ENCODE assay signal across 12 cellular contexts in genomic region chr22:36349726-36350125, GRCh38. TPM values are rescaled to one million over a fixed set of nuclear protein-coding genes. Genes with fewer than 3 reads are reported as not detected.
DNase-seq lines count a peak whose midpoint lies in the region; ATAC-seq, FAIRE-seq and TF ChIP-seq lines count a peak whose summit lies in the region.
"Had no signal": no experiment of that assay in that cellular context is flagged by ENCODE, and none has a peak within 500 bp of the region (broad histone marks: within the 10 kb centered on the region; RNA-seq: fewer than 3 reads in every experiment).

No MANE protein-coding gene starts in this region.

- H3K4me1 ChIP-seq in kidney (ENCODE audit: control insufficient read depth in 1 of 2, insufficient read depth in 1 of 2, low read depth in 1 of 2, low read length in 2 of 2) (peaks cover 31 to 37% of the 10 kb centered on the region in 2 donors), stomach smooth muscle (ENCODE audit: control insufficient read depth, insufficient read depth, low read length) (peaks cover 78% of the 10 kb centered on the region)

- no peak for FAIRE-seq in kidney (lab: Jason Lieb, UNC)
- FAIRE-seq: G401.6 had no signal

- peak overlapping the region; percentile 34 to 89 for H3K27ac ChIP-seq in kidney (ENCODE audit: low read depth in 2 of 2, low read length in 2 of 2)
- peak overlapping the region; percentile 77 for H3K27ac ChIP-seq in stomach smooth muscle (ENCODE audit: low read length)
- H3K27ac ChIP-seq: neural progenitor cell had no signal

- POLR2A ChIA-PET in activated CD4-positive, alpha-beta T cell treated with anti-CD3 and anti-CD28 coated beads for 36 hours (lab: Charles Lee), result no interaction called here

- H3K9me3 ChIP-seq in kidney (ENCODE audit: control insufficient read depth in 1 of 2, low read length in 2 of 2), result no peaks in the 10 kb centered on the region
- no peaks in the 10 kb centered on the region for H3K9me3 ChIP-seq in stomach smooth muscle (ENCODE audit: control insufficient read depth in 2 of 2, low read length in 2 of 2)

- H3K4me3 ChIP-seq in kidney (ENCODE audit: low read length in 2 of 2) (no peak overlapping the region), stomach smooth muscle (ENCODE audit: low read length in 2 of 2) (no peak overlapping the region)
- H3K4me3 ChIP-seq: neural progenitor cell had no signal

- H3K36me3 ChIP-seq in kidney (ENCODE audit: control insufficient read depth in 1 of 2, insufficient read depth in 2 of 2, low read length in 2 of 2) (peaks cover 9 to 19% of the 10 kb centered on the region in 2 donors), stomach smooth muscle (ENCODE audit: control insufficient read depth in 2 of 2, insufficient read depth in 2 of 2, low read length in 2 of 2) (peaks cover 6 to 18% of the 10 kb centered on the region in 2 donors)
- H3K36me3 ChIP-seq: neural progenitor cell had no signal

- no peaks in the 10 kb centered on the region for H3K9me3 Mint-ChIP-seq in activated CD4-positive, alpha-beta T cell treated with anti-CD3 and anti-CD28 coated beads for 36 hours (ENCODE audit: low read depth)
- H3K9me3 Mint-ChIP-seq in activated naive CD8-positive, alpha-beta T cell (ENCODE audit: low read depth), result no peaks in the 10 kb centered on the region
- H3K9me3 Mint-ChIP-seq: neural progenitor cell had no signal

- no peaks in the 10 kb centered on the region for H3K27me3 Mint-ChIP-seq in activated CD4-positive, alpha-beta T cell treated with anti-CD3 and anti-CD28 coated beads for 36 hours
- no peaks in the 10 kb centered on the region for H3K27me3 Mint-ChIP-seq in activated naive CD8-positive, alpha-beta T cell

- H3K27me3 ChIP-seq in stomach smooth muscle (ENCODE audit: control insufficient read depth in 1 of 2, insufficient read depth in 2 of 2, low read length in 2 of 2), result no peaks in the 10 kb centered on the region
- H3K27me3 ChIP-seq: neural progenitor cell had no signal

- H3K27ac Mint-ChIP-seq in activated CD4-positive, alpha-beta T cell treated with anti-CD3 and anti-CD28 coated beads for 36 hours, result peak overlapping the region; percentile 66
- peak overlapping the region; percentile 94 for H3K27ac Mint-ChIP-seq in activated naive CD8-positive, alpha-beta T cell

- CTCF ChIA-PET in activated CD4-positive, alpha-beta T cell treated with anti-CD3 and anti-CD28 coated beads for 36 hours (lab: Charles Lee), result interaction anchor here (1.7 kb wide), 1 partner anchor 15 kb away, joined by 5 read pairs; no protein-coding TSS in a partner anchor

- DNase-seq in activated CD4-positive, alpha-beta T cell treated with anti-CD3 and anti-CD28 coated beads for 36 hours, result no peak
- DNase-seq in activated CD4-positive, alpha-beta T cell treated with anti-CD3 and anti-CD28 coated beads, Interleukin-2, amount 50 U/mL, for 48 hours, result no peak
- DNase-seq in kidney, result no peak
- DNase-seq in SHP77 treated with DMSO at 0.1 percent for 48 hours (lab: John Stamatoyannopoulos, UW), result no peak
- DNase-seq: activated CD4-positive, CD25-positive, alpha-beta regulatory T cell treated with anti-CD3 and anti-CD28 coated beads, Interleukin-2, amount 50 U/mL, for 72 hours; NCI-H1417 treated with DMSO at 0.1 percent for 48 hours had no signal

- peak overlapping the region in 1 of 2 donors; percentile 26 for H3K9ac ChIP-seq in kidney (ENCODE audit: low read length in 2 of 2)
- no peak overlapping the region for H3K9ac ChIP-seq in stomach smooth muscle (ENCODE audit: low read length in 2 of 2)
- H3K9ac ChIP-seq: neural progenitor cell had no signal

- no peak for ATAC-seq in activated CD4-positive, alpha-beta T cell treated with anti-CD3 and anti-CD28 coated beads for 36 hours
- no peak for ATAC-seq in HG03196 (IDR thresholded peaks at IDR 0.05; ENCODE audit: unreplicated experiment)
- no peak for ATAC-seq in esophagus mucosa

- no peak overlapping the region for H3K4me3 Mint-ChIP-seq in activated CD4-positive, alpha-beta T cell treated with anti-CD3 and anti-CD28 coated beads for 36 hours
- peak overlapping the region; percentile 38 for H3K4me3 Mint-ChIP-seq in activated naive CD8-positive, alpha-beta T cell
- H3K4me3 Mint-ChIP-seq: neural progenitor cell had no signal

- no peak for TF ChIP-seq CTCF in kidney (IDR thresholded peaks at IDR 0.05; ENCODE audit: borderline replicate concordance, extremely low read depth, insufficient read depth)

- H3K4me1 Mint-ChIP-seq in activated CD4-positive, alpha-beta T cell treated with anti-CD3 and anti-CD28 coated beads for 36 hours, result peaks cover 87% of the 10 kb centered on the region
- peaks cover 88% of the 10 kb centered on the region for H3K4me1 Mint-ChIP-seq in activated naive CD8-positive, alpha-beta T cell (ENCODE audit: low read depth)

- intact Hi-C loops in activated CD4-positive, alpha-beta T cell treated with anti-CD3 and anti-CD28 coated beads for 36 hours (cut with DNase I, micrococcal nuclease), result no loop called here
- intact Hi-C loops in kidney (cut with DNase I), result no loop called here

- peaks cover 55% of the 10 kb centered on the region for H3K36me3 Mint-ChIP-seq in activated CD4-positive, alpha-beta T cell treated with anti-CD3 and anti-CD28 coated beads for 36 hours (ENCODE audit: low read depth)
- peaks cover 4% of the 10 kb centered on the region for H3K36me3 Mint-ChIP-seq in activated naive CD8-positive, alpha-beta T cell

RNA-seq across cellular contexts. Expression of gene MYH9, which starts 38.0 kb away (rescaled TPM):
- total RNA-seq in activated CD4-positive, alpha-beta T cell treated with anti-CD3 and anti-CD28 coated beads for 36 hours, result 100 to 1,000 TPM; 720 to 773 TPM
- total RNA-seq in kidney (655 TPM), esophagus mucosa (487 TPM)
- 85.2 TPM for polyA plus RNA-seq in kidney (ENCODE audit: insufficient read depth, low read depth, low replicate concordance)
